Comparison of ENCODE assay signal across 16 cellular contexts in the genomic region with DNA sequence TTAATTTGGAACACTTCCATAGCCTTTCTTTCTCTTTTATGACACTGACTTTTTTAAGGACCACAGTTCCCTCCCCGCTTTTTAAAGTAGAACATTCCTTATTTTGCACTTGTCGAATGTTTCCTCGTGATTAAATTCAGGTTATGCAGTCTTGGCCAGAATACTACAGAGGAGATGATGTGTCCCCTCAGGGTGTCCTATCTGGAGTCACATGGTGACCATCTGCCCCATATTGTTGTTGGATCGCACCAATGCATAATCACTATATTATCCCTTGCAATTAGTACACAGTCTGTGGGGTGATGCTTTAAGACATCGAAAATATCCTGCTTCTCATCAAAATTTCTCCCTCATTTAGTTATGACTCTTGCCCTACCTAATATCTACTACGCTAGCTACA. TPM values are rescaled to one million over a fixed set of nuclear protein-coding genes. Genes with fewer than 3 reads are reported as not detected.
DNase-seq lines count a peak whose midpoint lies in the region; ATAC-seq, FAIRE-seq and TF ChIP-seq lines count a peak whose summit lies in the region.
"Had no signal": no experiment of that assay in that cellular context is flagged by ENCODE, and none has a peak within 500 bp of the region (broad histone marks: within the 10 kb centered on the region; RNA-seq: fewer than 3 reads in every experiment).

No MANE protein-coding gene starts in this region.

- H3K18ac ChIP-seq in trophoblast cell (ENCODE audit: low read length), result no peak overlapping the region

- CTCF ChIA-PET in endothelial cell of umbilical vein (lab: Charles Lee), result interaction anchor here (0.6 to 1.6 kb wide), 4 partner anchors 10 to 189 kb away, joined by 3 to 6 read pairs (median 5); no protein-coding TSS in a partner anchor

- TF ChIP-seq CTCF in endothelial cell of umbilical vein (IDR thresholded peaks at IDR 0.05; ENCODE audit: extremely low read depth in 1 of 2, insufficient read depth in 1 of 2, low read depth in 1 of 2, low read length in 2 of 2), result no peak

- H2BK5ac ChIP-seq in trophoblast cell (ENCODE audit: low read depth, low read length, poor library complexity), result no peak overlapping the region

- peaks cover 80% of the 10 kb centered on the region for H3K79me2 ChIP-seq in endothelial cell of umbilical vein (ENCODE audit: control insufficient read depth, insufficient read depth, low read length)
- H3K79me2 ChIP-seq in trophoblast cell (ENCODE audit: control insufficient read depth, insufficient read depth, low read length, poor library complexity), result no peaks in the 10 kb centered on the region

- H3K27ac ChIP-seq in SJSA1 (peak overlapping the region; percentile 81), endothelial cell of umbilical vein (ENCODE audit: insufficient read depth, low read depth, low read length) (peak overlapping the region; percentile 53), trophoblast cell (ENCODE audit: low read depth, low read length) (peak overlapping the region; percentile 19)
- H3K27ac ChIP-seq: lower lobe of right lung, VCaP had no signal

- H3K4me1 ChIP-seq in SJSA1 (replicated peaks), result peaks cover 26% of the 10 kb centered on the region
- peaks cover 28% of the 10 kb centered on the region for H3K4me1 ChIP-seq in endothelial cell of umbilical vein (ENCODE audit: control insufficient read depth, extremely low read depth, insufficient read depth, low read length)
- peaks cover 0 to 2% of the 10 kb centered on the region in 2 experiments for H3K4me1 ChIP-seq in trophoblast cell (ENCODE audit: control insufficient read depth in 1 of 2, insufficient read depth in 2 of 2, low read length in 2 of 2)

- no peak overlapping the region for H3K4ac ChIP-seq in trophoblast cell (ENCODE audit: low read depth, low read length)

- H4K20me1 ChIP-seq in endothelial cell of umbilical vein (replicated peaks; ENCODE audit: control insufficient read depth, extremely low read depth, insufficient read depth, low read length), result peaks cover 2% of the 10 kb centered on the region

- no peak overlapping the region for H4K91ac ChIP-seq in trophoblast cell (ENCODE audit: low read depth, low read length)

- no peak overlapping the region for H2AK5ac ChIP-seq in trophoblast cell (ENCODE audit: low read length)

- H3K27me3 ChIP-seq in SJSA1 (replicated peaks), result no peaks in the 10 kb centered on the region
- H3K27me3 ChIP-seq in endothelial cell of umbilical vein (ENCODE audit: control insufficient read depth in 2 of 2, insufficient read depth in 2 of 2, low read length in 2 of 2), result no peaks in the 10 kb centered on the region
- H3K27me3 ChIP-seq in trophoblast cell (ENCODE audit: insufficient read depth, low read length), result no peaks in the 10 kb centered on the region

- H3K36me3 ChIP-seq in SJSA1, result peaks cover 13% of the 10 kb centered on the region
- no peaks in the 10 kb centered on the region for H3K36me3 ChIP-seq in endothelial cell of umbilical vein (ENCODE audit: control insufficient read depth in 2 of 2, extremely low read depth in 1 of 2, insufficient read depth in 2 of 2, low read length in 2 of 2)
- no peaks in the 10 kb centered on the region for H3K36me3 ChIP-seq in trophoblast cell (ENCODE audit: control insufficient read depth in 1 of 2, insufficient read depth in 2 of 2, low read length in 2 of 2)
- H3K36me3 ChIP-seq: lower lobe of right lung had no signal

- ATAC-seq in GM18517 (IDR thresholded peaks at IDR 0.05; ENCODE audit: unreplicated experiment), result no peak
- no peak for ATAC-seq in HG02610 (IDR thresholded peaks at IDR 0.05; ENCODE audit: unreplicated experiment)
- ATAC-seq: activated naive CD8-positive, alpha-beta T cell treated with anti-CD3 and anti-CD28 coated beads, Interleukin-2, amount 50 U/mL, for 24 hours; activated T-cell treated with anti-CD3 and anti-CD28 coated beads, Interleukin-2, amount 50 U/mL, for 4 hours; lower lobe of right lung had no signal

- H3K79me1 ChIP-seq in trophoblast cell (ENCODE audit: low read length), result no peaks in the 10 kb centered on the region

- H3K4me3 ChIP-seq in SJSA1, result no peak overlapping the region
- no peak overlapping the region for H3K4me3 ChIP-seq in endothelial cell of umbilical vein (replicated peaks in 1 of 3; ENCODE audit: insufficient read depth in 1 of 3, low read depth in 1 of 3, low read length in 3 of 3)
- no peak overlapping the region for H3K4me3 ChIP-seq in trophoblast cell (ENCODE audit: low read depth, low read length)
- H3K4me3 ChIP-seq: lower lobe of right lung had no signal

- H3K9ac ChIP-seq in endothelial cell of umbilical vein (replicated peaks; ENCODE audit: extremely low read depth, insufficient read depth, low read length), result peak overlapping the region; percentile 35
- no peak overlapping the region for H3K9ac ChIP-seq in trophoblast cell (ENCODE audit: low read length)

- no peak overlapping the region for H3K14ac ChIP-seq in trophoblast cell (ENCODE audit: low read length)

- POLR2A ChIA-PET in endothelial cell of umbilical vein (lab: Charles Lee), result interaction anchor here (1.2 kb wide), 1 partner anchor 28 kb away, joined by 4 read pairs; the partner anchor contains the start of gene WDFY3

- H2AFZ ChIP-seq in endothelial cell of umbilical vein (ENCODE audit: low read depth, low read length) (no peak overlapping the region), trophoblast cell (ENCODE audit: insufficient read depth, low read length, poor library complexity) (no peak overlapping the region)

- no peak for FAIRE-seq in endothelial cell of umbilical vein (lab: Jason Lieb, UNC)

- H3K9me1 ChIP-seq in endothelial cell of umbilical vein (replicated peaks; ENCODE audit: control insufficient read depth, extremely low read depth, insufficient read depth, low read length), result no peaks in the 10 kb centered on the region

- no peak overlapping the region for H2BK120ac ChIP-seq in trophoblast cell (ENCODE audit: insufficient read depth, low read length, poor library complexity)

- peak; percentile 36 for DNase-seq in EL
- no peak for DNase-seq in SJSA1 (ENCODE audit: low read depth in 1 of 2, low spot score in 2 of 2)
- no peak for DNase-seq in endothelial cell of umbilical vein (ENCODE audit: low read depth, low spot score)
- no peak for DNase-seq in trophoblast cell
- no peak for DNase-seq in SKM-1 (lab: John Stamatoyannopoulos, UW; ENCODE audit: unreplicated experiment)
- DNase-seq in NK-92 treated with Interleukin-12 subunit alpha and Interleukin-12 subunit beta, amount 100 ng/mL, for 24 hours (lab: John Stamatoyannopoulos, UW), result no peak
- DNase-seq: activated CD4-positive, alpha-beta memory T cell treated with anti-CD3 and anti-CD28 coated beads, Interleukin-2, amount 10 ng/mL, durations not matched to agents 7 days and 5 days; activated naive CD8-positive, alpha-beta T cell treated with anti-CD3 and anti-CD28 coated beads, Interleukin-2, amount 50 U/mL, for 24 hours; activated T-cell treated with anti-CD3 and anti-CD28 coated beads, Interleukin-2, amount 50 U/mL, for 4 hours; lower lobe of right lung; MM.1S; NCI-H1694; stimulated activated naive CD4-positive, alpha-beta T cell treated with Interleukin-2 at 50 U/mL for 16 hours had no signal

- no peak overlapping the region for H4K8ac ChIP-seq in trophoblast cell (ENCODE audit: low read depth, low read length)

- H4K12ac ChIP-seq in trophoblast cell (ENCODE audit: low read depth, low read length), result no peak overlapping the region

- H3K23ac ChIP-seq in trophoblast cell (ENCODE audit: low read length), result peak overlapping the region; percentile 49

- dilution Hi-C loops in endothelial cell of umbilical vein (cut with MboI; ENCODE audit: extremely low pct_ligation_motif_present, low sequenced_read_pairs), result no loop called here

- intact Hi-C loops in endothelial cell of umbilical vein (cut with micrococcal nuclease), result loop anchor here (2.0 kb wide), 2 partner anchors 14 to 68 kb away; no protein-coding TSS in a partner anchor

- no peaks in the 10 kb centered on the region for H3K9me3 ChIP-seq in SJSA1 (replicated peaks)
- H3K9me3 ChIP-seq in endothelial cell of umbilical vein (replicated peaks; ENCODE audit: control insufficient read depth, insufficient read depth, low read length), result no peaks in the 10 kb centered on the region
- H3K9me3 ChIP-seq in trophoblast cell (ENCODE audit: insufficient read depth, low read depth, low read length), result no peaks in the 10 kb centered on the region

- WGBS in trophoblast cell (ENCODE audit: extremely low coverage, insufficient coverage, insufficient read length), result no CpG with 5 or more reads among the region's 6 CpGs

- no peak overlapping the region for H2BK12ac ChIP-seq in trophoblast cell (ENCODE audit: low read length)

- BruUV-seq in endothelial cell of umbilical vein (replicated peaks; lab: Mats Ljungman, UMichigan), result no TSS peak

- no peak for TF ChIP-seq POLR2A in endothelial cell of umbilical vein (IDR thresholded peaks at IDR 0.05; ENCODE audit: low read depth, low read length)

- H3K4me2 ChIP-seq in endothelial cell of umbilical vein (ENCODE audit: insufficient read depth, low read length) (peak overlapping the region; percentile 84), trophoblast cell (ENCODE audit: low read length) (no peak overlapping the region)

TF ChIP-seq in endothelial cell of umbilical vein, 7 proteins besides CTCF, POLR2A, EP300 and RAD21:
- no peak for TF ChIP-seq MAX (IDR thresholded peaks at IDR 0.05; ENCODE audit: insufficient read depth, insufficient read length)
- no peak for TF ChIP-seq EZH2 (IDR thresholded peaks at IDR 0.05; ENCODE audit: borderline replicate concordance, low read depth, low read length, severe bottlenecking)
- TF ChIP-seq GATA2 (IDR thresholded peaks at IDR 0.05; ENCODE audit: insufficient read depth, insufficient read length, low read depth, low read length), result no peak
- TF ChIP-seq FOS (IDR thresholded peaks at IDR 0.05; ENCODE audit: borderline replicate concordance, insufficient read depth, low read length), result no peak
- no peak for TF ChIP-seq JUN (IDR thresholded peaks at IDR 0.05; ENCODE audit: borderline replicate concordance, insufficient read depth, insufficient read length, low read depth)

RNA-seq across cellular contexts. Expression of gene WDFY3, which starts 27.4 kb away (rescaled TPM):
- 41.6 and 49.7 TPM in 2 replicates for total RNA-seq in SJSA1 (2014; rRNA removed; shearing (Covaris generic))
- total RNA-seq in endothelial cell of umbilical vein, result 89.7 and 113 TPM in 2 replicates
- polyA plus RNA-seq in endothelial cell of umbilical vein, result 37.0 and 42.7 TPM in 2 replicates
- 28.1 and 28.7 TPM in 2 replicates for polyA plus RNA-seq in endothelial cell of umbilical vein (2011; cell fraction: cytosol; rRNA removed)
- 114 and 125 TPM in 2 replicates for polyA plus RNA-seq in endothelial cell of umbilical vein (2011; cell fraction: nucleus; rRNA removed)
- 34.4 and 54.7 TPM in 2 replicates for polyA plus RNA-seq in endothelial cell of umbilical vein (2012)
- 304 and 350 TPM in 2 replicates for polyA minus RNA-seq in endothelial cell of umbilical vein
- polyA minus RNA-seq in endothelial cell of umbilical vein (2011; cell fraction: cytosol; rRNA and poly(A)+ RNA removed), result 17.5 TPM
- polyA minus RNA-seq in endothelial cell of umbilical vein (2011; cell fraction: nucleus; rRNA and poly(A)+ RNA removed), result 694 and 1,077 TPM in 2 replicates
- 30.1 and 30.5 TPM in 2 replicates for polyA plus RNA-seq in trophoblast cell (2013)

Comparison
In these comparisons a context has a peak if more than half of its experiments do, and no peak if none do; other contexts are left out.
1. H3K27ac ChIP-seq: peak in every context shown above with its lines; median percentile 81 in SJSA1; 53 in endothelial cell of umbilical vein; 19 in trophoblast cell.